ENCODE assay signal across 8 cellular contexts in genomic region chr2:159091981-159092380, GRCh38.
A peak's percentile ranks its signal among the peaks of the same experiment; 100 is the strongest.
DNase-seq lines count a peak whose midpoint lies in the region; ATAC-seq and TF ChIP-seq lines count a peak whose summit lies in the region.

No MANE protein-coding gene starts in this region.

- H3K4me3 Mint-ChIP-seq in activated naive CD8-positive, alpha-beta T cell treated with anti-CD3 and anti-CD28 coated beads for 36 hours: peak overlapping the region; percentile 2
- H3K4me3 Mint-ChIP-seq in nephron: no peak overlapping the region

- TF ChIP-seq POLR2A in GM18505 (IDR thresholded peaks at IDR 0.05; ENCODE audit: borderline replicate concordance, extremely low read depth, insufficient read depth, insufficient read length): no peak

- ATAC-seq in GM18505 (IDR thresholded peaks at IDR 0.05; ENCODE audit: unreplicated experiment) (peak; percentile 60), HG03025 (IDR thresholded peaks at IDR 0.05; ENCODE audit: low FRiP score, unreplicated experiment) (peak; percentile 65), HG02759 (IDR thresholded peaks at IDR 0.05; ENCODE audit: unreplicated experiment) (no peak)

- TF ChIP-seq CTCF in nephron (IDR thresholded peaks at IDR 0.05; ENCODE audit: unreplicated experiment in 3 of 3): no peak

- peak overlapping the region; percentile 82 for H3K27ac Mint-ChIP-seq in activated naive CD8-positive, alpha-beta T cell treated with anti-CD3 and anti-CD28 coated beads for 36 hours
- peak overlapping the region; percentile 19 to 82 (median 80) for H3K27ac Mint-ChIP-seq in nephron

- H3K27me3 Mint-ChIP-seq in activated naive CD8-positive, alpha-beta T cell treated with anti-CD3 and anti-CD28 coated beads for 36 hours: no peaks in the 10 kb centered on the region
- H3K27me3 Mint-ChIP-seq in nephron (ENCODE audit: low read depth): no peaks in the 10 kb centered on the region

- H3K9me3 Mint-ChIP-seq in activated naive CD8-positive, alpha-beta T cell treated with anti-CD3 and anti-CD28 coated beads for 36 hours: peaks cover 13% of the 10 kb centered on the region
- H3K9me3 Mint-ChIP-seq in nephron: no peaks in the 10 kb centered on the region

- DNase-seq in activated naive CD8-positive, alpha-beta T cell treated with anti-CD3 and anti-CD28 coated beads for 36 hours: no peak
- DNase-seq in NCI-H2081 (lab: John Stamatoyannopoulos, UW) (no peak), islet precursor cell (no peak), UCSD-AML1 (lab: John Stamatoyannopoulos, UW; ENCODE audit: unreplicated experiment) (no peak)

- H3K36me3 Mint-ChIP-seq in activated naive CD8-positive, alpha-beta T cell treated with anti-CD3 and anti-CD28 coated beads for 36 hours: peaks cover 8% of the 10 kb centered on the region
- H3K36me3 Mint-ChIP-seq in nephron (ENCODE audit: low read depth): peaks cover 15% of the 10 kb centered on the region

- H3K4me1 Mint-ChIP-seq in activated naive CD8-positive, alpha-beta T cell treated with anti-CD3 and anti-CD28 coated beads for 36 hours: peaks cover 55% of the 10 kb centered on the region
- H3K4me1 Mint-ChIP-seq in nephron: peaks cover 77% of the 10 kb centered on the region
